In the genomic region with DNA sequence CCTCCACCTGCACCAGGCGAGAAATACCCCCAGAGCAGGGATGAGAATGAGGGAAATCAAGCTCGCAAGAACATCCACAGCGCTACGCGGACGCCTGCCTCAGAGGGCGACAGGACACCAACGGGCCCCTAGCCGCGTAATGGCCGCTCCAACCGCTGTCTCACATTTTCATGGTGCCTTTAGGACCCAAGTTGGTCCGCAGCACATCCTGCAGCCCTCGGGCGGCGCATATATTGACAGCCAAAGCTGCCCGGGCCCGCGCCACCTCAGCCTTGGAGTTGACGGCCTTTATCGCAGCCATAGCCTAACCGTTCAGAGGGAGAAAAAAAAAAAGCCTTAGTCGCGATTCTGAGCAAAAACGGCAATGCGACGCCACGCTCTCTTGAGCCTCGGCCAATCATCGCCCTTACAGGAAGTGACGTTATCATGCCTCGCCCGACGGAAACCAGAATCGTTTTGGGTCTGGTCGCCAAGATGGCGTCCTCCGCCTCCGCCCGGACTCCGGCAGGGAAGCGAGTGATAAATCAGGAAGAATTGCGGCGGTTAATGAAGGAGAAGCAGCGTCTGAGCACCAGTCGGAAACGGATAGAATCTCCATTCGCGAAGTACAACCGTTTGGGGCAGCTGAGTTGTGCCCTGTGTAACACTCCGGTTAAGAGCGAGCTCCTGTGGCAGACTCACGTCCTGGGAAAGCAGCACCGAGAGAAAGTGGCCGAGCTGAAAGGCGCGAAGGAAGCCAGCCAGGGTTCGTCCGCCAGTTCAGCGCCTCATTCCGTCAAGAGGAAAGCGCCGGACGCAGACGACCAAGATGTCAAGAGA, we compare ENCODE assay signal across 8 cellular contexts. TPM values are rescaled to one million over a fixed set of nuclear protein-coding genes. Genes with fewer than 3 reads are reported as not detected.
DNase-seq lines count a peak whose midpoint lies in the region; ATAC-seq, FAIRE-seq and TF ChIP-seq lines count a peak whose summit lies in the region.

A gene with protein sequence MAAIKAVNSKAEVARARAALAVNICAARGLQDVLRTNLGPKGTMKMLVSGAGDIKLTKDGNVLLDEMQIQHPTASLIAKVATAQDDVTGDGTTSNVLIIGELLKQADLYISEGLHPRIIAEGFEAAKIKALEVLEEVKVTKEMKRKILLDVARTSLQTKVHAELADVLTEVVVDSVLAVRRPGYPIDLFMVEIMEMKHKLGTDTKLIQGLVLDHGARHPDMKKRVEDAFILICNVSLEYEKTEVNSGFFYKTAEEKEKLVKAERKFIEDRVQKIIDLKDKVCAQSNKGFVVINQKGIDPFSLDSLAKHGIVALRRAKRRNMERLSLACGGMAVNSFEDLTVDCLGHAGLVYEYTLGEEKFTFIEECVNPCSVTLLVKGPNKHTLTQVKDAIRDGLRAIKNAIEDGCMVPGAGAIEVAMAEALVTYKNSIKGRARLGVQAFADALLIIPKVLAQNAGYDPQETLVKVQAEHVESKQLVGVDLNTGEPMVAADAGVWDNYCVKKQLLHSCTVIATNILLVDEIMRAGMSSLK (minus strand): TSS at position 368 of the 819 bp plus-strand sequence. CDS start 67 bp downstream, at position 301.
A gene with protein sequence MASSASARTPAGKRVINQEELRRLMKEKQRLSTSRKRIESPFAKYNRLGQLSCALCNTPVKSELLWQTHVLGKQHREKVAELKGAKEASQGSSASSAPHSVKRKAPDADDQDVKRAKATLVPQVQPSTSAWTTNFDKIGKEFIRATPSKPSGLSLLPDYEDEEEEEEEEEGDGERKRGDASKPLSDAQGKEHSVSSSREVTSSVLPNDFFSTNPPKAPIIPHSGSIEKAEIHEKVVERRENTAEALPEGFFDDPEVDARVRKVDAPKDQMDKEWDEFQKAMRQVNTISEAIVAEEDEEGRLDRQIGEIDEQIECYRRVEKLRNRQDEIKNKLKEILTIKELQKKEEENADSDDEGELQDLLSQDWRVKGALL (plus strand): TSS at position 448 of the 819 bp plus-strand sequence. CDS start 27 bp downstream, at position 475.

- FAIRE-seq in astrocyte (lab: Jason Lieb, UNC), result peak; percentile 41

- no peaks in the 10 kb centered on the region for H3K9me3 Mint-ChIP-seq in T-helper 2 cell treated with Interferon-gamma antibody and Interleukin-4, amounts not matched to agents 5 μg/mL and 100 μg/mL, for 36 hours
- peaks cover 1% of the 10 kb centered on the region for H3K9me3 Mint-ChIP-seq in astrocyte (ENCODE audit: unreplicated experiment)

- TF ChIP-seq CTCF in astrocyte (IDR thresholded peaks at IDR 0.05; ENCODE audit: insufficient read depth, low read depth, low read length) (no peak), vagina (IDR thresholded peaks at IDR 0.05) (no peak)

- H3K27me3 ChIP-seq in astrocyte (ENCODE audit: insufficient read depth, low read length) (no peaks in the 10 kb centered on the region), vagina (no peaks in the 10 kb centered on the region)

- H3K4me3 Mint-ChIP-seq in T-helper 2 cell treated with Interferon-gamma antibody and Interleukin-4, amounts not matched to agents 5 μg/mL and 100 μg/mL, for 36 hours, result peak within 1 kb of the TSS; percentile 100
- H3K4me3 Mint-ChIP-seq in astrocyte (ENCODE audit: unreplicated experiment), result peak within 1 kb of the TSS; percentile 99

- H3K79me2 ChIP-seq in astrocyte (ENCODE audit: insufficient read depth, low read length), result peaks cover 28% of the 10 kb centered on the region

- no peaks in the 10 kb centered on the region for H3K36me3 ChIP-seq in astrocyte (ENCODE audit: insufficient read depth, low read length)
- peaks cover 0 to 13% of the 10 kb centered on the region in 2 donors for H3K36me3 ChIP-seq in vagina

- peak in 1 of 2 donors; percentile 54 for TF ChIP-seq POLR2A in vagina (IDR thresholded peaks at IDR 0.05)

- intact Hi-C loops in vagina (cut with DNase I), result loop anchor here (5.0 kb wide), 1 partner anchor 126 kb away; no protein-coding TSS in a partner anchor

- peak within 1 kb of the TSS; percentile 98 for H2AFZ ChIP-seq in astrocyte (ENCODE audit: low read depth, low read length)

- H3K9me3 ChIP-seq in astrocyte (ENCODE audit: insufficient read depth, low read depth, low read length) (no peaks in the 10 kb centered on the region), vagina (no peaks in the 10 kb centered on the region)

- H3K27me3 Mint-ChIP-seq in T-helper 2 cell treated with Interferon-gamma antibody and Interleukin-4, amounts not matched to agents 5 μg/mL and 100 μg/mL, for 36 hours (ENCODE audit: low read depth), result no peaks in the 10 kb centered on the region
- no peaks in the 10 kb centered on the region for H3K27me3 Mint-ChIP-seq in astrocyte (ENCODE audit: low read depth, unreplicated experiment)

- peaks cover 26% of the 10 kb centered on the region for H3K36me3 Mint-ChIP-seq in T-helper 2 cell treated with Interferon-gamma antibody and Interleukin-4, amounts not matched to agents 5 μg/mL and 100 μg/mL, for 36 hours (ENCODE audit: low read depth)
- no peaks in the 10 kb centered on the region for H3K36me3 Mint-ChIP-seq in astrocyte (ENCODE audit: low read depth, unreplicated experiment)

- peaks cover 20% of the 10 kb centered on the region for H3K4me1 Mint-ChIP-seq in T-helper 2 cell treated with Interferon-gamma antibody and Interleukin-4, amounts not matched to agents 5 μg/mL and 100 μg/mL, for 36 hours (ENCODE audit: low read depth)
- H3K4me1 Mint-ChIP-seq in astrocyte (ENCODE audit: low read depth, unreplicated experiment), result peaks cover 8% of the 10 kb centered on the region

- H3K27ac ChIP-seq in astrocyte (ENCODE audit: low read depth, low read length) (peak within 1 kb of the TSS; percentile 94), vagina (peak within 1 kb of the TSS; percentile 87)

- peak within 1 kb of the TSS; percentile 98 for H3K9ac ChIP-seq in astrocyte (ENCODE audit: low read length)

- H3K4me2 ChIP-seq in astrocyte (ENCODE audit: low read length), result peak within 1 kb of the TSS; percentile 95

- H3K4me1 ChIP-seq in astrocyte (ENCODE audit: insufficient read depth, low read length), result peaks cover 16% of the 10 kb centered on the region
- peaks cover 23% of the 10 kb centered on the region for H3K4me1 ChIP-seq in vagina

- peak within 1 kb of the TSS; percentile 100 for H3K27ac Mint-ChIP-seq in T-helper 2 cell treated with Interferon-gamma antibody and Interleukin-4, amounts not matched to agents 5 μg/mL and 100 μg/mL, for 36 hours
- H3K27ac Mint-ChIP-seq in astrocyte (ENCODE audit: unreplicated experiment), result peak within 1 kb of the TSS; percentile 100

- peak; percentile 85 for ATAC-seq in GM18502 (IDR thresholded peaks at IDR 0.05; ENCODE audit: poor library complexity, unreplicated experiment)
- peak; percentile 84 for ATAC-seq in HG02943 (IDR thresholded peaks at IDR 0.05; ENCODE audit: low read depth, unreplicated experiment)

- DNase-seq in NCI-H187 treated with DMSO at 0.1 percent for 48 hours (lab: John Stamatoyannopoulos, UW), result peak; percentile 15
- DNase-seq in T-helper 2 cell treated with Interferon-gamma antibody and Interleukin-4, amounts not matched to agents 5 μg/mL and 100 μg/mL, for 36 hours (ENCODE audit: low spot score), result peak; percentile 90
- peak; percentile 90 for DNase-seq in astrocyte (ENCODE audit: low read depth)
- peak; percentile 90 for DNase-seq in hepatic stellate cell (ENCODE audit: low spot score)
- peak; percentile 93 for DNase-seq in putamen (ENCODE audit: low spot score)
- peak in 1 of 2 donors; percentile 93 for DNase-seq in vagina (ENCODE audit: extremely low spot score in 2 of 2)

- H4K20me1 ChIP-seq in astrocyte (ENCODE audit: insufficient read depth, low read length), result no peaks in the 10 kb centered on the region

- peak within 1 kb of the TSS; percentile 97 for H3K4me3 ChIP-seq in astrocyte (ENCODE audit: insufficient read depth, low read depth, low read length)
- H3K4me3 ChIP-seq in vagina, result peak within 1 kb of the TSS; percentile 64 to 80

RNA-seq across cellular contexts. Expression of the first gene that starts in this region (rescaled TPM):
- 2.1 and 2.6 TPM in 2 replicates for total RNA-seq in astrocyte
- 1.7 TPM for total RNA-seq in vagina

RNA-seq across cellular contexts. Expression of the second gene that starts in this region (rescaled TPM):
- total RNA-seq in astrocyte (8.6 and 12.1 TPM in 2 replicates), vagina (7.6 TPM)
